In genomic region chr12:12696562-12697383, GRCh38 we compare ENCODE assay signal across 8 cellular contexts. TPM values are rescaled to one million over a fixed set of nuclear protein-coding genes. Genes with fewer than 3 reads are reported as not detected.
DNase-seq lines count a peak whose midpoint lies in the region; ATAC-seq lines count a peak whose summit lies in the region.

No MANE protein-coding gene starts in this region.

- H3K27me3 Mint-ChIP-seq in activated CD8-positive, alpha-beta memory T cell treated with anti-CD3 and anti-CD28 coated beads, Interleukin-2, amount 10 ng/mL, durations not matched to agents 7 days and 5 days, result no peaks in the 10 kb centered on the region

- H3K36me3 Mint-ChIP-seq in activated CD8-positive, alpha-beta memory T cell treated with anti-CD3 and anti-CD28 coated beads, Interleukin-2, amount 10 ng/mL, durations not matched to agents 7 days and 5 days, result peaks cover 33% of the 10 kb centered on the region

- H3K9me3 ChIP-seq in endocrine pancreas (ENCODE audit: control insufficient read depth, low read length), result no peaks in the 10 kb centered on the region

- ATAC-seq in GM19438 (IDR thresholded peaks at IDR 0.05; ENCODE audit: low read depth, unreplicated experiment), result peak; percentile 67
- peak; percentile 51 for ATAC-seq in HG03565 (IDR thresholded peaks at IDR 0.05; ENCODE audit: unreplicated experiment)
- peak; percentile 84 for ATAC-seq in activated CD8-positive, alpha-beta memory T cell treated with anti-CD3 and anti-CD28 coated beads, Interleukin-2, amount 10 ng/mL, durations not matched to agents 7 days and 5 days

- peak overlapping the region; percentile 100 for H3K27ac Mint-ChIP-seq in activated CD8-positive, alpha-beta memory T cell treated with anti-CD3 and anti-CD28 coated beads, Interleukin-2, amount 10 ng/mL, durations not matched to agents 7 days and 5 days

- H3K4me1 Mint-ChIP-seq in activated CD8-positive, alpha-beta memory T cell treated with anti-CD3 and anti-CD28 coated beads, Interleukin-2, amount 10 ng/mL, durations not matched to agents 7 days and 5 days, result peaks cover 60% of the 10 kb centered on the region

- peak overlapping the region; percentile 95 for H3K9ac ChIP-seq in endocrine pancreas (ENCODE audit: control insufficient read depth, insufficient read depth, low read length)

- H3K4me3 ChIP-seq in endocrine pancreas (ENCODE audit: control insufficient read depth, insufficient read depth, low read length), result peak overlapping the region; percentile 94

- peaks cover 8% of the 10 kb centered on the region for H3K4me1 ChIP-seq in endocrine pancreas (ENCODE audit: control insufficient read depth, insufficient read depth, low read length)

- CTCF ChIA-PET in activated CD8-positive, alpha-beta memory T cell treated with anti-CD3 and anti-CD28 coated beads, Interleukin-2, amount 10 ng/mL, durations not matched to agents 7 days and 5 days (lab: Charles Lee), result interaction anchor here (0.6 to 2.0 kb wide), 11 partner anchors 13 to 340 kb away, joined by 3 to 8 read pairs (median 3); partner anchors contain the start of gene BORCS5

- H3K27me3 ChIP-seq in endocrine pancreas (ENCODE audit: control insufficient read depth, insufficient read depth, low read length), result no peaks in the 10 kb centered on the region

- peak overlapping the region; percentile 81 for H3K4me3 Mint-ChIP-seq in activated CD8-positive, alpha-beta memory T cell treated with anti-CD3 and anti-CD28 coated beads, Interleukin-2, amount 10 ng/mL, durations not matched to agents 7 days and 5 days

- DNase-seq in C1 segment of cervical spinal cord (lab: John Stamatoyannopoulos, UW) (peak; percentile 32 to 91 (median 82)), mesenteric fat pad (ENCODE audit: low spot score) (peak; percentile 94)
- DNase-seq in NK-92 treated with Interleukin-12 subunit alpha and Interleukin-12 subunit beta, amount 100 ng/mL, for 24 hours (lab: John Stamatoyannopoulos, UW), result peak; percentile 78
- DNase-seq in activated CD8-positive, alpha-beta memory T cell treated with anti-CD3 and anti-CD28 coated beads, Interleukin-2, amount 10 ng/mL, durations not matched to agents 7 days and 5 days, result peak; percentile 96
- DNase-seq in stimulated activated CD8-positive, alpha-beta memory T cell treated with anti-CD3 and anti-CD28 coated beads, Interleukin-15, amount 100 ng/mL, for 24 hours (ENCODE audit: low read depth), result peak; percentile 74

- H3K9me3 Mint-ChIP-seq in activated CD8-positive, alpha-beta memory T cell treated with anti-CD3 and anti-CD28 coated beads, Interleukin-2, amount 10 ng/mL, durations not matched to agents 7 days and 5 days (ENCODE audit: low read depth), result no peaks in the 10 kb centered on the region

- no peaks in the 10 kb centered on the region for H3K36me3 ChIP-seq in endocrine pancreas (ENCODE audit: control insufficient read depth, insufficient read depth, low read length)

RNA-seq across cellular contexts. Expression of gene GPR19, which starts 0.8 kb away (rescaled TPM):
- total RNA-seq in activated CD8-positive, alpha-beta memory T cell treated with anti-CD3 and anti-CD28 coated beads, Interleukin-2, amount 10 ng/mL, durations not matched to agents 7 days and 5 days, result 10 to 100 TPM; 15.1 to 16.8 TPM
- total RNA-seq in mesenteric fat pad, result not detected

RNA-seq across cellular contexts. Expression of gene CDKN1B, which starts 20.4 kb away (rescaled TPM):
- total RNA-seq in activated CD8-positive, alpha-beta memory T cell treated with anti-CD3 and anti-CD28 coated beads, Interleukin-2, amount 10 ng/mL, durations not matched to agents 7 days and 5 days, result 100 to 1,000 TPM in 1 of 2 experiments, 10 to 100 TPM in 1; 99.2 to 105 TPM
- total RNA-seq in mesenteric fat pad, result 28.9 TPM

Comparison
In these comparisons a context has a peak if more than half of its experiments do, and no peak if none do; other contexts are left out.
1. Peak in every context shown above with its lines: DNase-seq, ATAC-seq and H3K4me3 ChIP-seq.
2. RNA of gene GPR19, which starts 0.8 kb away (total RNA-seq): 15.1 to 16.8 TPM in activated CD8-positive, alpha-beta memory T cell treated with anti-CD3 and anti-CD28 coated beads, Interleukin-2, amount 10 ng/mL, durations not matched to agents 7 days and 5 days; not detected in mesenteric fat pad (single experiment); every median in the first group is over 10 times any median in the second.